ENCODE assay signal across 13 cellular contexts in genomic region chr11:120029321-120029720, GRCh38.
A peak's percentile ranks its signal among the peaks of the same experiment; 100 is the strongest.
DNase-seq lines count a peak whose midpoint lies in the region; ATAC-seq and TF ChIP-seq lines count a peak whose summit lies in the region.
"Had no signal": no experiment of that assay in that cellular context is flagged by ENCODE, and none has a peak within 500 bp of the region (broad histone marks: within the 10 kb centered on the region; RNA-seq: fewer than 3 reads in every experiment).

No MANE protein-coding gene starts in this region.

- H3K27me3 ChIP-seq in heart right ventricle (peaks cover 0 to 58% (median 16%) of the 10 kb centered on the region in 7 donors), neuronal stem cell (ENCODE audit: control insufficient read depth in 3 of 3, insufficient read depth in 3 of 3, low read depth in 1 of 3, low read length in 3 of 3) (no peaks in the 10 kb centered on the region), thyroid gland (no peaks in the 10 kb centered on the region)
- H3K27me3 ChIP-seq: BE2C had no signal

- no peak overlapping the region for H3K4me2 ChIP-seq in neuronal stem cell (ENCODE audit: insufficient read depth, low read length, poor library complexity, severe bottlenecking)
- H3K4me2 ChIP-seq: A549 had no signal

- no peak overlapping the region for H3K27ac ChIP-seq in heart right ventricle
- H3K27ac ChIP-seq in coronary artery: no peak overlapping the region
- no peak overlapping the region for H3K27ac ChIP-seq in neuronal stem cell (replicated peaks; ENCODE audit: low read length)
- no peak overlapping the region for H3K27ac ChIP-seq in thyroid gland
- H3K27ac ChIP-seq: A549, HL-60 had no signal

- H4K91ac ChIP-seq in neuronal stem cell (ENCODE audit: low read depth, low read length, poor library complexity): no peak overlapping the region

- no peak for ATAC-seq in heart right ventricle
- ATAC-seq: A549; CD8-positive, alpha-beta T cell had no signal

- H2BK120ac ChIP-seq in neuronal stem cell (ENCODE audit: low read depth, low read length): no peak overlapping the region

- DNase-seq in cardiac septum (ENCODE audit: low spot score) (peak; percentile 61), heart right ventricle (no peak), coronary artery (ENCODE audit: low spot score) (peak; percentile 47), neuronal stem cell (ENCODE audit: low spot score) (no peak), NCI-H524 treated with DMSO at 0.1 percent for 48 hours (lab: John Stamatoyannopoulos, UW) (no peak), thyroid gland (no peak)
- DNase-seq: BE2C, COR-L47, DMS153, EL had no signal

- peak overlapping the region; percentile 9 for H2AK5ac ChIP-seq in neuronal stem cell (ENCODE audit: low read depth, low read length)

- H4K8ac ChIP-seq in neuronal stem cell (ENCODE audit: low read depth, low read length): no peak overlapping the region

- TF ChIP-seq POLR2A in thyroid gland (IDR thresholded peaks at IDR 0.05): no peak

- H3K79me1 ChIP-seq in neuronal stem cell (ENCODE audit: low read depth, low read length): no peaks in the 10 kb centered on the region

- H2AFZ ChIP-seq in neuronal stem cell (ENCODE audit: low read length): no peak overlapping the region

- H3K23ac ChIP-seq in neuronal stem cell (ENCODE audit: low read depth, low read length, poor library complexity): no peak overlapping the region

- peak overlapping the region; percentile 20 for H2BK5ac ChIP-seq in neuronal stem cell (ENCODE audit: low read length)

- H3K4ac ChIP-seq in neuronal stem cell (ENCODE audit: low read length): no peak overlapping the region

- H3K4me1 ChIP-seq in heart right ventricle (peaks cover 0 to 5% (median 0%) of the 10 kb centered on the region in 9 donors), neuronal stem cell (ENCODE audit: control insufficient read depth in 2 of 2, insufficient read depth in 1 of 2, low read depth in 1 of 2, low read length in 2 of 2) (peaks cover 0 to 17% of the 10 kb centered on the region in 2 donors), thyroid gland (no peaks in the 10 kb centered on the region)
- H3K4me1 ChIP-seq: A549, BE2C had no signal

- no peak overlapping the region for H3K9ac ChIP-seq in neuronal stem cell (ENCODE audit: low read depth, low read length, poor library complexity)

- intact Hi-C loops in cardiac septum (cut with DNase I): no loop called here
- intact Hi-C loops in heart right ventricle (cut with DNase I): no loop called here
- intact Hi-C loops in thyroid gland (cut with DNase I): no loop called here

- H2BK12ac ChIP-seq in neuronal stem cell (ENCODE audit: low read length): no peak overlapping the region

- H3K9me3 ChIP-seq in heart right ventricle: no peaks in the 10 kb centered on the region
- H3K9me3 ChIP-seq in neuronal stem cell (replicated peaks in 1 of 2; ENCODE audit: control insufficient read depth in 2 of 2, insufficient read depth in 1 of 2, low read depth in 1 of 2, low read length in 2 of 2): no peaks in the 10 kb centered on the region
- no peaks in the 10 kb centered on the region for H3K9me3 ChIP-seq in thyroid gland
- H3K9me3 ChIP-seq: A549 had no signal

- H2BK15ac ChIP-seq in neuronal stem cell (ENCODE audit: low read length): peak overlapping the region; percentile 79

- TF ChIP-seq CTCF in heart right ventricle (IDR thresholded peaks at IDR 0.05): no peak
- TF ChIP-seq CTCF in coronary artery (IDR thresholded peaks at IDR 0.05): no peak
- no peak for TF ChIP-seq CTCF in thyroid gland (IDR thresholded peaks at IDR 0.05)

- H3K4me3 ChIP-seq in heart right ventricle: no peak overlapping the region
- no peak overlapping the region for H3K4me3 ChIP-seq in coronary artery
- no peak overlapping the region for H3K4me3 ChIP-seq in neuronal stem cell (ENCODE audit: low read length in 2 of 2)
- no peak overlapping the region for H3K4me3 ChIP-seq in thyroid gland (replicated peaks in 1 of 3)
- H3K4me3 ChIP-seq: A549 had no signal

- H3K18ac ChIP-seq in neuronal stem cell (ENCODE audit: low read length): peak overlapping the region; percentile 7

- 88 to 91% methylated on average over 4 of the region's 4 CpGs for WGBS in heart right ventricle, 2 donors
- WGBS in neuronal stem cell (ENCODE audit: extremely low coverage in 2 of 2, insufficient read length in 2 of 2, insufficient replicate concordance in 1 of 2), 2 donors: no CpG with 5 or more reads among the region's 4 CpGs
- 93 to 94% methylated on average over 4 of the region's 4 CpGs for WGBS in thyroid gland, 2 donors

- H3K14ac ChIP-seq in neuronal stem cell (ENCODE audit: low read length): no peak overlapping the region

- H3K36me3 ChIP-seq in heart right ventricle (no peaks in the 10 kb centered on the region), neuronal stem cell (replicated peaks in 1 of 2; ENCODE audit: control insufficient read depth in 2 of 2, insufficient read depth in 2 of 2, low read length in 2 of 2) (no peaks in the 10 kb centered on the region), thyroid gland (no peaks in the 10 kb centered on the region)
- H3K36me3 ChIP-seq: BE2C had no signal

Comparison
In these comparisons a context has a peak if more than half of its experiments do, and no peak if none do; other contexts are left out.
1. DNase-seq: peak in cardiac septum (single experiment) and coronary artery (single experiment); none in heart right ventricle (0 of 2), neuronal stem cell (single experiment), NCI-H524 treated with DMSO at 0.1 percent for 48 hours (single experiment) and thyroid gland (0 of 2).